ENCODE assay signal across 8 cellular contexts in the genomic region with DNA sequence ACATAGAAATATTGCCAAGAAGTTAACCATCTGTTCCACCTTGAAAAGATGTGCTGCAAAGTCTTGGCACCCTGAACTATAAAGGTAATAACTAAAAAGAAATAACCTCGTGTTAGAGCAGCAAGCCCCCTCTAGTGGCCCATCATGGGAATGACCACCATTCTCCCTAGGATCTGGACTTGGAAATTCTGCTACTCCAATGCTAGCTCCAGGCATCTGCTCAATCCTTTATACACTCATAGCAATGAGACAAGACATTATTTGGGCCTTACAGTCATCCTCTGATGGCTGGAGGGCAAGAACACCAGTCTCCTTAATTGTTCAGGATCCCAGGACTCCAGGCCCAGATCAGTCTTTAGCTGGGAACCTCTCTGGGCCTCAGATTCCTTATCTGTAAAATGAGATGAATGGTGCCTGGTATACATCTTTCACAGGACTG.
A peak's percentile ranks its signal among the peaks of the same experiment; 100 is the strongest.
DNase-seq lines count a peak whose midpoint lies in the region; ATAC-seq and TF ChIP-seq lines count a peak whose summit lies in the region.

No MANE protein-coding gene starts in this region.

- no peak for ATAC-seq in CD8-positive, alpha-beta T cell
- ATAC-seq in GM19035 (IDR thresholded peaks at IDR 0.05; ENCODE audit: unreplicated experiment) = peak; percentile 79
- peak; percentile 96 for ATAC-seq in left lobe of liver

- H3K9me3 ChIP-seq in CD8-positive, alpha-beta T cell (ENCODE audit: low read length) = peaks cover 4% of the 10 kb centered on the region
- no peaks in the 10 kb centered on the region for H3K9me3 ChIP-seq in SJCRH30 (replicated peaks)
- no peaks in the 10 kb centered on the region for H3K9me3 ChIP-seq in mammary epithelial cell (replicated peaks; ENCODE audit: insufficient read depth, low read length)

- H3K27ac ChIP-seq in CD8-positive, alpha-beta T cell (ENCODE audit: low read depth, low read length) = no peak overlapping the region
- H3K27ac ChIP-seq in KMS-11 = no peak overlapping the region
- no peak overlapping the region for H3K27ac ChIP-seq in SJCRH30
- no peak overlapping the region for H3K27ac ChIP-seq in mammary epithelial cell (ENCODE audit: insufficient read depth, low read depth, low read length)

- H4K20me1 ChIP-seq in KMS-11 (ENCODE audit: insufficient read depth) (no peaks in the 10 kb centered on the region), mammary epithelial cell (ENCODE audit: insufficient read depth, low read length) (no peaks in the 10 kb centered on the region)

- intact Hi-C loops in CD8-positive, alpha-beta T cell (cut with DNase I, micrococcal nuclease) = loop anchor here (1.0 to 5.0 kb wide), 5 partner anchors 111 to 1000 kb away; no protein-coding TSS in a partner anchor
- intact Hi-C loops in mammary epithelial cell (cut with micrococcal nuclease) = loop anchor here (1.0 to 10.0 kb wide), 3 partner anchors 133 to 274 kb away; a partner anchor contains a TSS

- H3K4me1 ChIP-seq in CD8-positive, alpha-beta T cell (ENCODE audit: insufficient read depth, low read length) = no peaks in the 10 kb centered on the region
- H3K4me1 ChIP-seq in KMS-11 (ENCODE audit: low read depth, poor library complexity, severe bottlenecking) = no peaks in the 10 kb centered on the region
- no peaks in the 10 kb centered on the region for H3K4me1 ChIP-seq in SJCRH30
- H3K4me1 ChIP-seq in mammary epithelial cell (ENCODE audit: insufficient read depth, low read length) = peaks cover 6% of the 10 kb centered on the region

- H3K79me2 ChIP-seq in KMS-11 (ENCODE audit: insufficient read depth, low read depth) (no peaks in the 10 kb centered on the region), mammary epithelial cell (ENCODE audit: insufficient read depth, low read length) (peaks cover 34% of the 10 kb centered on the region)

- DNase-seq in CD8-positive, alpha-beta T cell = peak in 2 of 7 experiments; percentile 27 to 36
- DNase-seq in SJCRH30 (peak; percentile 21 to 68), mammary epithelial cell (peak; percentile 21), left lobe of liver (ENCODE audit: low spot score) (peak; percentile 52), epidermal melanocyte (ENCODE audit: insufficient read length, low spot score) (no peak)
- peak; percentile 6 to 16 for DNase-seq in stimulated activated CD8-positive, alpha-beta memory T cell treated with anti-CD3 and anti-CD28 coated beads, Interleukin-2, amount 100 ng/mL, for 48 hours (ENCODE audit: low read depth in 2 of 2)

- BruUV-seq in mammary epithelial cell (replicated peaks; lab: Mats Ljungman, UMichigan) = no TSS peak

- POLR2A ChIA-PET in CD8-positive, alpha-beta T cell (lab: Charles Lee) = interaction anchor here (1.2 kb wide), 1 partner anchor 27 kb away, joined by 4 read pairs; no protein-coding TSS in a partner anchor

- in situ Hi-C loops in mammary epithelial cell (cut with MboI; ENCODE audit: low sequenced_read_pairs in 2 of 2) = no loop called here

- no peaks in the 10 kb centered on the region for H3K27me3 ChIP-seq in CD8-positive, alpha-beta T cell (ENCODE audit: insufficient read depth, low read length)
- H3K27me3 ChIP-seq in KMS-11 (ENCODE audit: insufficient read depth, low read depth) (no peaks in the 10 kb centered on the region), SJCRH30 (no peaks in the 10 kb centered on the region), mammary epithelial cell (ENCODE audit: insufficient read depth, low read length) (no peaks in the 10 kb centered on the region)

- no peaks in the 10 kb centered on the region for H3K36me3 Mint-ChIP-seq in CD8-positive, alpha-beta T cell

- CTCF ChIA-PET in CD8-positive, alpha-beta T cell (lab: Charles Lee) = interaction anchor here (0.6 to 2.7 kb wide), 15 partner anchors 10 to 1428 kb away, joined by 3 to 17 read pairs (median 4); no protein-coding TSS in a partner anchor
- CTCF ChIA-PET in mammary epithelial cell (lab: Charles Lee; ENCODE audit: low non-redundant PET) = interaction anchor here (0.6 kb wide), 1 partner anchor 274 kb away, joined by 3 read pairs; no protein-coding TSS in a partner anchor

- no peaks in the 10 kb centered on the region for H3K4me1 Mint-ChIP-seq in CD8-positive, alpha-beta T cell (ENCODE audit: low read depth)

- no peak overlapping the region for H3K27ac Mint-ChIP-seq in CD8-positive, alpha-beta T cell

- TF ChIP-seq CTCF in CD8-positive, alpha-beta T cell (IDR thresholded peaks at IDR 0.05) = peak; percentile 86
- TF ChIP-seq CTCF in KMS-11 (conservative IDR thresholded peaks at IDR 0.05; ENCODE audit: low read depth, low read length) (peak; percentile 82), mammary epithelial cell (conservative IDR thresholded peaks at IDR 0.05 in 1 of 2, IDR thresholded peaks at IDR 0.05 in 1 of 2; ENCODE audit: extremely low read depth in 1 of 2, insufficient read depth in 1 of 2, low read depth in 1 of 2, low read length in 2 of 2) (peak; percentile 73 to 89)

- peaks cover 10% of the 10 kb centered on the region for H3K9me3 Mint-ChIP-seq in CD8-positive, alpha-beta T cell

- dilution Hi-C loops in mammary epithelial cell (cut with HindIII; ENCODE audit: low sequenced_read_pairs) = no loop called here

- H3K9ac ChIP-seq in KMS-11 = no peak overlapping the region
- no peak overlapping the region for H3K9ac ChIP-seq in mammary epithelial cell (ENCODE audit: insufficient read depth, low read length)

- H3K4me3 Mint-ChIP-seq in CD8-positive, alpha-beta T cell = no peak overlapping the region

- 0% methylated on average over 1 of the region's 1 CpG for WGBS in mammary epithelial cell (ENCODE audit: low coverage, missing lambda C conversion rate)

- H3K4me2 ChIP-seq in KMS-11 = no peak overlapping the region
- no peak overlapping the region for H3K4me2 ChIP-seq in mammary epithelial cell (ENCODE audit: insufficient read depth, low read depth, low read length)

- no peaks in the 10 kb centered on the region for H3K36me3 ChIP-seq in CD8-positive, alpha-beta T cell (ENCODE audit: insufficient read depth, low read length)
- H3K36me3 ChIP-seq in KMS-11 (ENCODE audit: insufficient read depth) (no peaks in the 10 kb centered on the region), SJCRH30 (no peaks in the 10 kb centered on the region), mammary epithelial cell (ENCODE audit: insufficient read depth, low read length) (peaks cover 15% of the 10 kb centered on the region)

- H3K27me3 Mint-ChIP-seq in CD8-positive, alpha-beta T cell (ENCODE audit: low read depth) = peaks cover 2% of the 10 kb centered on the region

- no peak overlapping the region for H2AFZ ChIP-seq in KMS-11 (ENCODE audit: low read depth)
- no peak overlapping the region for H2AFZ ChIP-seq in mammary epithelial cell (ENCODE audit: low read depth, low read length)

- H3K4me3 ChIP-seq in CD8-positive, alpha-beta T cell (ENCODE audit: low read depth, low read length) = no peak overlapping the region
- H3K4me3 ChIP-seq in KMS-11 (IDR thresholded peaks at IDR 0.05; ENCODE audit: insufficient read depth, low read depth, low read length) = no peak overlapping the region
- H3K4me3 ChIP-seq in SJCRH30 = no peak overlapping the region
- H3K4me3 ChIP-seq in mammary epithelial cell (replicated peaks in 1 of 3; ENCODE audit: insufficient read depth in 1 of 3, low read depth in 2 of 3, low read length in 3 of 3) = no peak overlapping the region
